9 cellular contexts compared by ENCODE assay signal in genomic region chr1:23555949-23556640, GRCh38. TPM values are rescaled to one million over a fixed set of nuclear protein-coding genes. Genes with fewer than 3 reads are reported as not detected.
DNase-seq lines count a peak whose midpoint lies in the region; ATAC-seq, FAIRE-seq and TF ChIP-seq lines count a peak whose summit lies in the region.
"Had no signal": no experiment of that assay in that cellular context is flagged by ENCODE, and none has a peak within 500 bp of the region (broad histone marks: within the 10 kb centered on the region; RNA-seq: fewer than 3 reads in every experiment).

No MANE protein-coding gene starts in this region.

- no peak for TF ChIP-seq CTCF in left ventricle myocardium inferior (IDR thresholded peaks at IDR 0.05; ENCODE audit: borderline replicate concordance)

- peak overlapping the region; percentile 82 for H3K4me3 Mint-ChIP-seq in activated CD8-positive, alpha-beta T cell treated with anti-CD3 and anti-CD28 coated beads, Interleukin-2, amount 10 ng/mL, durations not matched to agents 7 days and 5 days

- no peak for ATAC-seq in Right ventricle myocardium superior (ENCODE audit: poor library complexity)
- no peak for ATAC-seq in activated CD8-positive, alpha-beta T cell treated with anti-CD3 and anti-CD28 coated beads, Interleukin-2, amount 10 ng/mL, durations not matched to agents 7 days and 5 days
- no peak for ATAC-seq in GM21360 (IDR thresholded peaks at IDR 0.05; ENCODE audit: unreplicated experiment)
- no peak for ATAC-seq in GM19328 (IDR thresholded peaks at IDR 0.05; ENCODE audit: unreplicated experiment)

- no peak for DNase-seq in left ventricle myocardium inferior
- no peak for DNase-seq in Right ventricle myocardium superior
- DNase-seq in activated CD8-positive, alpha-beta T cell treated with anti-CD3 and anti-CD28 coated beads, Interleukin-2, amount 10 ng/mL, durations not matched to agents 7 days and 5 days = no peak
- peak; percentile 99 for DNase-seq in iPS DF 4.7 (ENCODE audit: extremely low read depth, low spot score)
- peak; percentile 77 for DNase-seq in small intestine
- no peak for DNase-seq in SW480 (ENCODE audit: low spot score)

- H3K4me1 Mint-ChIP-seq in activated CD8-positive, alpha-beta T cell treated with anti-CD3 and anti-CD28 coated beads, Interleukin-2, amount 10 ng/mL, durations not matched to agents 7 days and 5 days (ENCODE audit: low read depth) = peaks cover 56% of the 10 kb centered on the region

- POLR2A ChIA-PET in activated CD8-positive, alpha-beta T cell treated with anti-CD3 and anti-CD28 coated beads, Interleukin-2, amount 10 ng/mL, durations not matched to agents 7 days and 5 days (lab: Charles Lee) = interaction anchor here (0.9 to 7.5 kb wide), 13 partner anchors 9 to 81 kb away, joined by 3 to 69 read pairs (median 11); no protein-coding TSS in a partner anchor

- peaks cover 14% of the 10 kb centered on the region for H3K27me3 Mint-ChIP-seq in activated CD8-positive, alpha-beta T cell treated with anti-CD3 and anti-CD28 coated beads, Interleukin-2, amount 10 ng/mL, durations not matched to agents 7 days and 5 days (ENCODE audit: low read depth)

- WGBS in small intestine, 3 donors = 26 to 47% (median 41%) methylated on average over 9 of the region's 9 CpGs

- H3K4me1 ChIP-seq in left ventricle myocardium inferior (peaks cover 77% of the 10 kb centered on the region), small intestine (ENCODE audit: control insufficient read depth in 2 of 2, insufficient read depth in 1 of 2, low read depth in 1 of 2, low read length in 1 of 2) (peaks cover 0 to 12% of the 10 kb centered on the region in 2 donors)

- peaks cover 20% of the 10 kb centered on the region for H3K36me3 Mint-ChIP-seq in activated CD8-positive, alpha-beta T cell treated with anti-CD3 and anti-CD28 coated beads, Interleukin-2, amount 10 ng/mL, durations not matched to agents 7 days and 5 days (ENCODE audit: low read depth)

- H3K27me3 ChIP-seq in left ventricle myocardium inferior (ENCODE audit: low read depth) (no peaks in the 10 kb centered on the region), small intestine (ENCODE audit: control insufficient read depth in 2 of 2, insufficient read depth in 2 of 2, low read length in 2 of 2) (no peaks in the 10 kb centered on the region)

- H3K36me3 ChIP-seq in left ventricle myocardium inferior (peaks cover 22% of the 10 kb centered on the region), small intestine (ENCODE audit: control insufficient read depth in 2 of 2, insufficient read depth in 2 of 2, low read length in 2 of 2) (no peaks in the 10 kb centered on the region)

- CTCF ChIA-PET in activated CD8-positive, alpha-beta T cell treated with anti-CD3 and anti-CD28 coated beads, Interleukin-2, amount 10 ng/mL, durations not matched to agents 7 days and 5 days (lab: Charles Lee) = interaction anchor here (0.5 to 23.9 kb wide), 15 partner anchors 9 to 508 kb away, joined by 3 to 1062 read pairs (median 10); no protein-coding TSS in a partner anchor

- H3K9me3 Mint-ChIP-seq in activated CD8-positive, alpha-beta T cell treated with anti-CD3 and anti-CD28 coated beads, Interleukin-2, amount 10 ng/mL, durations not matched to agents 7 days and 5 days (ENCODE audit: insufficient read depth) = no peaks in the 10 kb centered on the region

- FAIRE-seq in small intestine (lab: Jason Lieb, UNC) = no peak
- FAIRE-seq: islet of Langerhans had no signal

- H3K27ac Mint-ChIP-seq in activated CD8-positive, alpha-beta T cell treated with anti-CD3 and anti-CD28 coated beads, Interleukin-2, amount 10 ng/mL, durations not matched to agents 7 days and 5 days = peak overlapping the region; percentile 94

- H3K4me3 ChIP-seq in left ventricle myocardium inferior (peak overlapping the region; percentile 87), small intestine (ENCODE audit: low read depth in 1 of 2, low read length in 2 of 2) (no peak overlapping the region)

- H3K9me3 ChIP-seq in left ventricle myocardium inferior (replicated peaks) = no peaks in the 10 kb centered on the region
- no peaks in the 10 kb centered on the region for H3K9me3 ChIP-seq in small intestine (ENCODE audit: control insufficient read depth, low read depth)

- H3K27ac ChIP-seq in left ventricle myocardium inferior (replicated peaks) = peak overlapping the region; percentile 96
- H3K27ac ChIP-seq in small intestine (ENCODE audit: low read depth in 1 of 2, low read length in 1 of 2) = peak overlapping the region; percentile 89 to 92

- intact Hi-C loops in left ventricle myocardium inferior (cut with micrococcal nuclease) (no loop called here), Right ventricle myocardium superior (cut with DNase I) (no loop called here)

RNA-seq across cellular contexts. Expression of gene ID3, which starts 3.2 kb away (rescaled TPM):
- total RNA-seq in left ventricle myocardium inferior = 75.2 TPM
- 73.0 TPM for total RNA-seq in Right ventricle myocardium superior
- total RNA-seq in activated CD8-positive, alpha-beta T cell treated with anti-CD3 and anti-CD28 coated beads, Interleukin-2, amount 10 ng/mL, durations not matched to agents 7 days and 5 days = 10 to 100 TPM; 31.4 to 34.4 TPM
- polyA plus RNA-seq in small intestine = 100 to 1,000 TPM in 2 of 3 donors, 10 to 100 TPM in 1; 78.1 to 135 (median 115) TPM

RNA-seq across cellular contexts. Expression of gene E2F2, which starts 25.1 kb away (rescaled TPM):
- 0.16 TPM for total RNA-seq in left ventricle myocardium inferior
- total RNA-seq in Right ventricle myocardium superior = 0.35 TPM
- 10 to 100 TPM; 75.0 to 80.3 TPM for total RNA-seq in activated CD8-positive, alpha-beta T cell treated with anti-CD3 and anti-CD28 coated beads, Interleukin-2, amount 10 ng/mL, durations not matched to agents 7 days and 5 days
- 1 to 10 TPM; 1.9 to 4.0 (median 2.2) TPM for polyA plus RNA-seq in small intestine

Comparison
In these comparisons a context has a peak if more than half of its experiments do, and no peak if none do; other contexts are left out.
1. DNase-seq: peak in iPS DF 4.7 (single experiment) and small intestine (single experiment); none in left ventricle myocardium inferior (single experiment), Right ventricle myocardium superior (single experiment), activated CD8-positive, alpha-beta T cell treated with anti-CD3 and anti-CD28 coated beads, Interleukin-2, amount 10 ng/mL, durations not matched to agents 7 days and 5 days (single experiment) and SW480 (single experiment).
2. RNA of gene E2F2, which starts 25.1 kb away (total RNA-seq): 75.0 to 80.3 TPM in activated CD8-positive, alpha-beta T cell treated with anti-CD3 and anti-CD28 coated beads, Interleukin-2, amount 10 ng/mL, durations not matched to agents 7 days and 5 days; 0.35 TPM in Right ventricle myocardium superior (single experiment) and 0.16 TPM in left ventricle myocardium inferior (single experiment); every median in the first group is over 10 times any median in the second.